Comparison of ENCODE assay signal across 15 cellular contexts in genomic region chr17:32446949-32447348, GRCh38. TPM values are rescaled to one million over a fixed set of nuclear protein-coding genes. Genes with fewer than 3 reads are reported as not detected.
DNase-seq lines count a peak whose midpoint lies in the region; ATAC-seq and TF ChIP-seq lines count a peak whose summit lies in the region.
"Had no signal": no experiment of that assay in that cellular context is flagged by ENCODE, and none has a peak within 500 bp of the region (broad histone marks: within the 10 kb centered on the region; RNA-seq: fewer than 3 reads in every experiment).

No MANE protein-coding gene starts in this region.

- no peak for DNase-seq in activated CD4-positive, alpha-beta T cell treated with anti-CD3 and anti-CD28 coated beads, Interleukin-2, amount 10 ng/mL, durations not matched to agents 24 days and 14 days
- no peak for DNase-seq in activated CD4-positive, alpha-beta T cell treated with anti-CD3 and anti-CD28 coated beads, Interleukin-2, amount 50 U/mL, for 1 hour
- DNase-seq in activated naive CD8-positive, alpha-beta T cell treated with anti-CD3 and anti-CD28 coated beads for 36 hours, result no peak
- no peak for DNase-seq in NOMO-1 treated with dmso at 0.1 percent for 144 hours (lab: John Stamatoyannopoulos, UW; ENCODE audit: unreplicated experiment)
- no peak for DNase-seq in stimulated activated CD4-positive, alpha-beta T cell treated with anti-CD3 and anti-CD28 coated beads, Interleukin-15, amount 100 ng/mL, for 24 hours
- DNase-seq: lower lobe of right lung, NCI-H187 treated with DMSO at 0.1 percent for 48 hours, NCI-H82, spleen, WERI-Rb-1 had no signal

- ATAC-seq in HG03135 (IDR thresholded peaks at IDR 0.05; ENCODE audit: unreplicated experiment), result no peak
- ATAC-seq: lower lobe of right lung had no signal

- no peaks in the 10 kb centered on the region for H3F3A ChIP-seq in neural cell (ENCODE audit: insufficient read depth, low read length, poor library complexity, severe bottlenecking)

- no peaks in the 10 kb centered on the region for H3K9me3 ChIP-seq in neural cell (ENCODE audit: low read length)
- H3K9me3 ChIP-seq: lower lobe of right lung, SJSA1, spleen, thoracic aorta had no signal

- intact Hi-C loops in activated CD4-positive, alpha-beta T cell treated with anti-CD3 and anti-CD28 coated beads, Interleukin-2, amount 10 ng/mL, durations not matched to agents 24 days and 14 days (cut with micrococcal nuclease), result loop anchor here (10.0 kb wide), 1 partner anchor 542 kb away; the partner anchor contains the start of gene UTP6

- no peak overlapping the region for H2AFZ ChIP-seq in neural cell (ENCODE audit: low read depth, low read length)

- H3K36me3 ChIP-seq in neural cell (ENCODE audit: insufficient read depth, low read length), result peaks cover 15% of the 10 kb centered on the region

- peaks cover 54% of the 10 kb centered on the region for H3K79me2 ChIP-seq in neural cell (replicated peaks; ENCODE audit: insufficient read depth, low read length)

- no peaks in the 10 kb centered on the region for H3K27me3 ChIP-seq in neural cell (ENCODE audit: insufficient read depth, low read depth, low read length)
- H3K27me3 ChIP-seq: spleen had no signal

- H3K4me1 Mint-ChIP-seq in activated CD4-positive, alpha-beta T cell treated with anti-CD3 and anti-CD28 coated beads, Interleukin-2, amount 10 ng/mL, durations not matched to agents 24 days and 14 days, result peaks cover 29% of the 10 kb centered on the region
- H3K4me1 Mint-ChIP-seq in IgD-negative memory B cell, result peaks cover 17 to 28% (median 24%) of the 10 kb centered on the region in 3 donors
- peaks cover 38% of the 10 kb centered on the region for H3K4me1 Mint-ChIP-seq in activated naive CD8-positive, alpha-beta T cell treated with anti-CD3 and anti-CD28 coated beads for 36 hours

- no peak overlapping the region for H3K27ac ChIP-seq in neural cell (ENCODE audit: low read length)
- H3K27ac ChIP-seq: lower lobe of right lung, SJSA1, spleen, thoracic aorta, WERI-Rb-1 had no signal

- H3K9me2 ChIP-seq in neural cell (ENCODE audit: insufficient read depth, low read length), result no peaks in the 10 kb centered on the region

- peaks cover 54% of the 10 kb centered on the region for H3K36me3 Mint-ChIP-seq in activated CD4-positive, alpha-beta T cell treated with anti-CD3 and anti-CD28 coated beads, Interleukin-2, amount 10 ng/mL, durations not matched to agents 24 days and 14 days (ENCODE audit: low read depth)
- H3K36me3 Mint-ChIP-seq in IgD-negative memory B cell, result peaks cover 7% of the 10 kb centered on the region
- H3K36me3 Mint-ChIP-seq in activated naive CD8-positive, alpha-beta T cell treated with anti-CD3 and anti-CD28 coated beads for 36 hours, result peaks cover 37% of the 10 kb centered on the region

- H3K9ac ChIP-seq in neural cell (ENCODE audit: low read length), result no peak overlapping the region

- peak overlapping the region; percentile 98 for H3K4me3 ChIP-seq in neural cell (ENCODE audit: low read length)
- H3K4me3 ChIP-seq: lower lobe of right lung, SJSA1, thoracic aorta had no signal

- no peaks in the 10 kb centered on the region for H3K9me3 Mint-ChIP-seq in activated CD4-positive, alpha-beta T cell treated with anti-CD3 and anti-CD28 coated beads, Interleukin-2, amount 10 ng/mL, durations not matched to agents 24 days and 14 days
- H3K9me3 Mint-ChIP-seq in IgD-negative memory B cell, result no peaks in the 10 kb centered on the region
- H3K9me3 Mint-ChIP-seq in activated naive CD8-positive, alpha-beta T cell treated with anti-CD3 and anti-CD28 coated beads for 36 hours, result no peaks in the 10 kb centered on the region

- TF ChIP-seq CTCF in neural cell (IDR thresholded peaks at IDR 0.05; ENCODE audit: poor library complexity, severe bottlenecking), result no peak

- TF ChIP-seq RAD21 in neural cell (conservative IDR thresholded peaks at IDR 0.05), result no peak

- peaks cover 10% of the 10 kb centered on the region for H3K27me3 Mint-ChIP-seq in activated CD4-positive, alpha-beta T cell treated with anti-CD3 and anti-CD28 coated beads, Interleukin-2, amount 10 ng/mL, durations not matched to agents 24 days and 14 days
- peaks cover 1% of the 10 kb centered on the region for H3K27me3 Mint-ChIP-seq in IgD-negative memory B cell
- H3K27me3 Mint-ChIP-seq in activated naive CD8-positive, alpha-beta T cell treated with anti-CD3 and anti-CD28 coated beads for 36 hours, result peaks cover 5% of the 10 kb centered on the region

- H4K20me1 ChIP-seq in neural cell (ENCODE audit: insufficient read depth), result no peaks in the 10 kb centered on the region

- no peak overlapping the region for H3K27ac Mint-ChIP-seq in activated CD4-positive, alpha-beta T cell treated with anti-CD3 and anti-CD28 coated beads, Interleukin-2, amount 10 ng/mL, durations not matched to agents 24 days and 14 days
- H3K27ac Mint-ChIP-seq in IgD-negative memory B cell, result peak overlapping the region in 1 of 3 donors; percentile 54
- H3K27ac Mint-ChIP-seq in activated naive CD8-positive, alpha-beta T cell treated with anti-CD3 and anti-CD28 coated beads for 36 hours, result peak overlapping the region; percentile 14

- TF ChIP-seq EP300 in neural cell (conservative IDR thresholded peaks at IDR 0.05; ENCODE audit: poor library complexity, severe bottlenecking), result no peak

- H3K4me2 ChIP-seq in neural cell (ENCODE audit: low read length), result peak overlapping the region; percentile 81

- H3K4me3 Mint-ChIP-seq in activated CD4-positive, alpha-beta T cell treated with anti-CD3 and anti-CD28 coated beads, Interleukin-2, amount 10 ng/mL, durations not matched to agents 24 days and 14 days, result peak overlapping the region; percentile 88
- peak overlapping the region in 3 of 4 donors; percentile 36 to 65 (median 53) for H3K4me3 Mint-ChIP-seq in IgD-negative memory B cell
- peak overlapping the region; percentile 95 for H3K4me3 Mint-ChIP-seq in activated naive CD8-positive, alpha-beta T cell treated with anti-CD3 and anti-CD28 coated beads for 36 hours

TF ChIP-seq in neural cell, 6 proteins besides CTCF, POLR2A, EP300 and RAD21:
- TF ChIP-seq MXI1 (conservative IDR thresholded peaks at IDR 0.05; ENCODE audit: poor library complexity, severe bottlenecking), result no peak
- no peak for TF ChIP-seq REST (IDR thresholded peaks at IDR 0.05; ENCODE audit: borderline replicate concordance)
- TF ChIP-seq SMC3 (conservative IDR thresholded peaks at IDR 0.05; ENCODE audit: poor library complexity), result no peak
- TF ChIP-seq TAF1 (IDR thresholded peaks at IDR 0.05; ENCODE audit: low read depth), result no peak
- TF ChIP-seq EZH2 (IDR thresholded peaks at IDR 0.05; ENCODE audit: borderline replicate concordance, insufficient read depth, low read length, poor library complexity, severe bottlenecking), result no peak
- TF ChIP-seq POLR2AphosphoS5 (IDR thresholded peaks at IDR 0.05), result no peak
TF ChIP-seq in neural cell: peak in this region for 0.

RNA-seq across cellular contexts. Expression of gene PSMD11, which starts 2.6 kb away (rescaled TPM):
- 217 and 222 TPM in 2 replicates for total RNA-seq in activated CD4-positive, alpha-beta T cell treated with anti-CD3 and anti-CD28 coated beads, Interleukin-2, amount 10 ng/mL, durations not matched to agents 24 days and 14 days
- polyA plus RNA-seq in IgD-negative memory B cell (126 TPM), neural cell (43.9 and 54.1 TPM in 2 replicates)
- 100 to 1,000 TPM; 147 to 157 TPM for total RNA-seq in activated naive CD8-positive, alpha-beta T cell treated with anti-CD3 and anti-CD28 coated beads for 36 hours
- 89.0 and 92.8 TPM in 2 replicates for polyA minus RNA-seq in neural cell

RNA-seq across cellular contexts. Expression of gene CDK5R1, which starts 39.8 kb away (rescaled TPM):
- total RNA-seq in activated CD4-positive, alpha-beta T cell treated with anti-CD3 and anti-CD28 coated beads, Interleukin-2, amount 10 ng/mL, durations not matched to agents 24 days and 14 days, result 7.2 and 8.2 TPM in 2 replicates
- polyA plus RNA-seq in IgD-negative memory B cell (3.8 TPM), neural cell (199 and 213 TPM in 2 replicates)
- total RNA-seq in activated naive CD8-positive, alpha-beta T cell treated with anti-CD3 and anti-CD28 coated beads for 36 hours, result 1 to 10 TPM; 9.7 to 9.9 TPM
- 271 and 294 TPM in 2 replicates for polyA minus RNA-seq in neural cell
